Comparison of ENCODE assay signal across 25 cellular contexts in genomic region chr4:176064539-176064938, GRCh38.
"Had no signal": no experiment of that assay in that cellular context is flagged by ENCODE, and none has a peak within 500 bp of the region (broad histone marks: within the 10 kb centered on the region; RNA-seq: fewer than 3 reads in every experiment).

No MANE protein-coding gene starts in this region.

- H3K27ac Mint-ChIP-seq: activated CD8-positive, alpha-beta T cell treated with anti-CD3 and anti-CD28 coated beads for 36 hours had no signal

- H3K9me3 Mint-ChIP-seq: activated CD8-positive, alpha-beta T cell treated with anti-CD3 and anti-CD28 coated beads for 36 hours; activated naive CD8-positive, alpha-beta T cell treated with anti-CD3 and anti-CD28 coated beads for 36 hours; naive thymus-derived CD4-positive, alpha-beta T cell had no signal

- H3K27ac ChIP-seq: ascending aorta, brain microvascular endothelial cell, hepatocyte, neutrophil, ovary, prostate gland had no signal

- H3K36me3 Mint-ChIP-seq: activated naive CD8-positive, alpha-beta T cell treated with anti-CD3 and anti-CD28 coated beads for 36 hours; naive thymus-derived CD4-positive, alpha-beta T cell had no signal

- ATAC-seq: gastroesophageal sphincter; naive thymus-derived CD4-positive, alpha-beta T cell had no signal

- H3K36me3 ChIP-seq: ascending aorta, brain microvascular endothelial cell, gastroesophageal sphincter, neutrophil, ovary, prostate gland, sigmoid colon, tibial nerve, WERI-Rb-1 had no signal

- DNase-seq: activated CD4-positive, alpha-beta T cell treated with anti-CD3 and anti-CD28 coated beads, Interleukin-2, amount 50 U/mL, for 1 hour; activated CD8-positive, alpha-beta T cell treated with anti-CD3 and anti-CD28 coated beads for 36 hours; activated effector memory CD4-positive, alpha-beta T cell treated with Interleukin-2 at 50 U/mL for 16 hours; activated naive CD4-positive, alpha-beta T cell treated with Interleukin-2 at 50 U/mL for 16 hours; activated naive CD8-positive, alpha-beta T cell treated with anti-CD3 and anti-CD28 coated beads for 36 hours; activated T-cell treated with anti-CD3 and anti-CD28 coated beads, Interleukin-2, amount 50 U/mL, for 48 hours; brain microvascular endothelial cell; cortex of kidney; islet precursor cell; mammary epithelial cell; midbrain; naive thymus-derived CD4-positive, alpha-beta T cell; ovary; sigmoid colon; small intestine; stimulated activated CD4-positive, alpha-beta T cell treated with anti-CD3 and anti-CD28 coated beads, Interleukin-1b, Interleukin-23, amount 100 ng/mL, for 48 hours; stimulated activated naive CD4-positive, alpha-beta T cell; T1000; WERI-Rb-1 had no signal

- H3K9me3 ChIP-seq: ascending aorta, gastroesophageal sphincter, neutrophil, ovary, prostate gland, sigmoid colon, tibial nerve had no signal

- H3K4me1 ChIP-seq: ascending aorta, prostate gland had no signal

- H3K4me3 ChIP-seq: hepatocyte had no signal

- H3K27me3 ChIP-seq: ascending aorta, brain microvascular endothelial cell, gastroesophageal sphincter, hepatocyte, ovary, sigmoid colon, tibial nerve had no signal

- H3K79me2 ChIP-seq: hepatocyte had no signal
